ENCODE assay signal across 8 cellular contexts in the genomic region with DNA sequence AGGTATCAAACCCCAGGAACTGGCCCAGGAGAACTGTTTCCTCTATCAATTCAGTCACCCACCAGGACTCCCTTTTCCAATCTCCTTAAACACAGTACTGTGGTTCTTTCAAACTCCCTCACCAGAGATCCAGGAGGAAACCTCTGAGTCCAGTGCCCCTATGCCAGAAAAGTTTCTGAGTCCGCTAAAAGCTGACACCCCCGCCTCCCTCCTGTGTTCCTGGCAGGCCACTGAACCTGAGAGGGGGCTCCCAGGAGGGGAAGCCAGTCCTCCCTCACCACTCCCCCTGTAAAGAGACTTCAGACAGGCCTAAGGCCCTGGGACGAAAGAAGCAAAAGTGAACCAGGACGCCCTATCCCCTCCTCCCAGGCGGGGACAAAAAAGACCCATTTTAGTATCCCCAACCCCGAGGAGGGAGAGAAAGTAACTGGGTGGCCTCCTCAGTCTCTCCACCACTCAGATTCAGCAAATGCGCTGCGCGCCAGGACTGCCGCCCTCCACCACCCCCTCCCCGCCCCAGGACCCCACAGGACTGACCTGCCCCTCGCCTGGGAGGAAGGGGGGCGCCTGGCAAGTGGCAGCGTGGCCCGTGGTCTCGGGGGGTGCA. TPM values are rescaled to one million over a fixed set of nuclear protein-coding genes. Genes with fewer than 3 reads are reported as not detected.
A peak's percentile ranks its signal among the peaks of the same experiment; 100 is the strongest.
DNase-seq lines count a peak whose midpoint lies in the region; ATAC-seq and TF ChIP-seq lines count a peak whose summit lies in the region.

No MANE protein-coding gene starts in this region.

- no peaks in the 10 kb centered on the region for H3K9me3 ChIP-seq in OCI-LY7 (ENCODE audit: low read length)

- peaks cover 17% of the 10 kb centered on the region for H3K4me1 ChIP-seq in OCI-LY7 (ENCODE audit: insufficient read depth, low read length, poor library complexity, severe bottlenecking)

- peak overlapping the region; percentile 99 for H3K4me2 ChIP-seq in OCI-LY7 (ENCODE audit: low read length)

- no TSS peak for BruUV-seq in OCI-LY7 (replicated peaks; lab: Mats Ljungman, UMichigan)

- no peaks in the 10 kb centered on the region for H4K20me1 ChIP-seq in OCI-LY7 (ENCODE audit: insufficient read depth, low read length)

- CTCF ChIA-PET in OCI-LY7 (lab: Charles Lee; ENCODE audit: unreplicated experiment), result interaction anchor here (1.0 kb wide), 1 partner anchor 165 kb away, joined by 3 read pairs; no protein-coding TSS in a partner anchor

- H3K4me3 ChIP-seq in AG09309 (ENCODE audit: control insufficient read depth, low read depth, low read length) (peak overlapping the region; percentile 94), OCI-LY7 (ENCODE audit: low read depth, low read length, poor library complexity, severe bottlenecking) (peak overlapping the region; percentile 86), kidney epithelial cell (ENCODE audit: low read depth, low read length) (peak overlapping the region; percentile 87)

- H3K36me3 ChIP-seq in OCI-LY7 (ENCODE audit: insufficient read depth, low read length) (no peaks in the 10 kb centered on the region), kidney epithelial cell (ENCODE audit: control insufficient read depth, insufficient read depth, low read length) (no peaks in the 10 kb centered on the region)

- intact Hi-C loops in OCI-LY7 (cut with micrococcal nuclease; ENCODE audit: unreplicated experiment), result no loop called here

- no peaks in the 10 kb centered on the region for H3K27me3 ChIP-seq in kidney epithelial cell (ENCODE audit: control insufficient read depth, insufficient read depth, low read length)

- no peaks in the 10 kb centered on the region for H3K9me2 ChIP-seq in OCI-LY7 (ENCODE audit: insufficient read depth, low read length)

- no peak for TF ChIP-seq CTCF in AG09309 (IDR thresholded peaks at IDR 0.05; ENCODE audit: control insufficient read depth, insufficient read depth, low read depth, low read length, missing control alignments)
- no peak for TF ChIP-seq CTCF in OCI-LY7 (conservative IDR thresholded peaks at IDR 0.05; ENCODE audit: low read length)
- TF ChIP-seq CTCF in kidney epithelial cell (IDR thresholded peaks at IDR 0.05; ENCODE audit: insufficient read depth, low read length, poor library complexity, severe bottlenecking), result no peak

- H3K79me2 ChIP-seq in OCI-LY7 (ENCODE audit: insufficient read depth, low read depth, low read length), result no peaks in the 10 kb centered on the region

- DNase-seq in AG09309 (ENCODE audit: low read depth) (no peak), OCI-LY7 (ENCODE audit: low spot score) (peak; percentile 29), kidney epithelial cell (ENCODE audit: low read depth) (no peak), NCI-H187 treated with DMSO at 0.1 percent for 48 hours (lab: John Stamatoyannopoulos, UW) (no peak)
- peak; percentile 6 for DNase-seq in central memory CD4-positive, alpha-beta T cell
- DNase-seq in stimulated activated CD8-positive, alpha-beta memory T cell treated with anti-CD3 and anti-CD28 coated beads, Interleukin-4, amount 100 ng/mL, for 48 hours, result peak; percentile 43

- peak overlapping the region; percentile 93 for H2AFZ ChIP-seq in OCI-LY7 (ENCODE audit: low read length)

- ATAC-seq in GM19395 (IDR thresholded peaks at IDR 0.05; ENCODE audit: unreplicated experiment) (peak; percentile 26), HG02623 (IDR thresholded peaks at IDR 0.05; ENCODE audit: unreplicated experiment) (no peak)

- no peak overlapping the region for H3K27ac ChIP-seq in OCI-LY7 (ENCODE audit: low read depth, low read length, poor library complexity, severe bottlenecking)

- POLR2A ChIA-PET in OCI-LY7 (lab: Charles Lee), result interaction anchor here (1.5 kb wide), 1 partner anchor 9 kb away, joined by 4 read pairs; no protein-coding TSS in a partner anchor

RNA-seq across cellular contexts. Expression of a gene that starts 0.6 kb away (rescaled TPM):
- total RNA-seq in OCI-LY7 (2014; rRNA removed; shearing (Covaris generic)), result 3.1 and 3.2 TPM in 2 replicates
- total RNA-seq in OCI-LY7 (2022), result 6.4 and 8.2 TPM in 2 replicates
- total RNA-seq in kidney epithelial cell, result 17.2 and 20.9 TPM in 2 replicates

RNA-seq across cellular contexts. Expression of a gene that starts 37.1 kb away (rescaled TPM):
- 5.0 and 5.9 TPM in 2 replicates for total RNA-seq in OCI-LY7 (2014; rRNA removed; shearing (Covaris generic))
- total RNA-seq in OCI-LY7 (2022) (5.8 and 7.8 TPM in 2 replicates), kidney epithelial cell (21.6 and 24.4 TPM in 2 replicates)

RNA-seq across cellular contexts. Expression of a gene that starts 37.6 kb away (rescaled TPM):
- total RNA-seq in OCI-LY7 (2014; rRNA removed; shearing (Covaris generic)), result not detected in 2 replicates
- total RNA-seq in OCI-LY7 (2022) (not detected in 2 replicates), kidney epithelial cell (0.04 and 1.8 TPM in 2 replicates)

Comparison
In these comparisons a context has a peak if more than half of its experiments do, and no peak if none do; other contexts are left out.
1. DNase-seq: peak in OCI-LY7 (single experiment), central memory CD4-positive, alpha-beta T cell (single experiment) and stimulated activated CD8-positive, alpha-beta memory T cell treated with anti-CD3 and anti-CD28 coated beads, Interleukin-4, amount 100 ng/mL, for 48 hours (single experiment); none in AG09309 (single experiment), kidney epithelial cell (single experiment) and NCI-H187 treated with DMSO at 0.1 percent for 48 hours (single experiment).
2. Peak in every context shown above with its lines, with median percentiles within 50 percentile points of each other: H3K4me3 ChIP-seq.